ENCODE assay signal across 20 cellular contexts in the genomic region with DNA sequence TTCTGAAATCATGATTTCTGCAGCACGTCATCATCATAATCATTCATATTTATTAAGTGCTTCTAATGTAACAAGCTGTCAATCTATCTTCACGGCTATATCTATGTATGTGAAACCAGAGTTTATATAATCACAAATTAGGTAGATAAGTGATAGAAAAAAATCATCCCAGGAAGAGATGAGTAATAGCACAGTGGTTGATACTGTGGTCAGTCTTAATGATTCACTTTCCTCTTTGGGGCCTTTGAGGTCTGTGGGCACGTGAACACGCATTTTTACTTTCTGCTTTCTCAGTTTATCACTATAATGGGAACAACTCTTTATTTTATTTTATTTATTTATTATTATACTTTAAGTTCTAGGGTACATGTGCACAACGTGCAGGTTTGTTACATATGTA.
DNase-seq lines count a peak whose midpoint lies in the region; ATAC-seq and TF ChIP-seq lines count a peak whose summit lies in the region.
"Had no signal": no experiment of that assay in that cellular context is flagged by ENCODE, and none has a peak within 500 bp of the region (broad histone marks: within the 10 kb centered on the region; RNA-seq: fewer than 3 reads in every experiment).

No MANE protein-coding gene starts in this region.

- no peak overlapping the region for H4K8ac ChIP-seq in IMR-90 (ENCODE audit: low read depth in 2 of 2, low read length in 2 of 2)

- no peak overlapping the region for H3K23ac ChIP-seq in IMR-90 (ENCODE audit: low read depth, low read length)

- H4K20me1 ChIP-seq in IMR-90 (ENCODE audit: insufficient read depth, low read length) = no peaks in the 10 kb centered on the region

- H3K56ac ChIP-seq in IMR-90 (ENCODE audit: extremely low read depth, insufficient read depth, low read length) = no peak overlapping the region

- H3K27me3 ChIP-seq in IMR-90 (ENCODE audit: control insufficient read depth, insufficient read depth, low read length) (no peaks in the 10 kb centered on the region), foreskin keratinocyte (peaks cover 77% of the 10 kb centered on the region)
- H3K27me3 ChIP-seq: brain microvascular endothelial cell, hepatocyte, stomach, upper lobe of right lung had no signal

- POLR2A ChIA-PET in IMR-90 (lab: Charles Lee; ENCODE audit: unreplicated experiment) = no interaction called here

- WGBS in IMR-90 (ENCODE audit: extremely low coverage in 2 of 2, insufficient read length in 1 of 2), 2 experiments = no CpG with 5 or more reads among the region's 5 CpGs

- no peak overlapping the region for H3K4ac ChIP-seq in IMR-90 (ENCODE audit: low read depth, low read length)

- in situ Hi-C loops in ACHN (cut with HindIII; ENCODE audit: low pct_ligation_motif_present, low pct_unique_long_range_greater_than_20kb, low sequenced_read_pairs) = no loop called here
- in situ Hi-C loops in IMR-90 (cut with MboI; ENCODE audit: low sequenced_read_pairs) = no loop called here

- H3K9me3 ChIP-seq in IMR-90 (ENCODE audit: control insufficient read depth, insufficient read depth, low read length) = no peaks in the 10 kb centered on the region
- H3K9me3 ChIP-seq: stomach, upper lobe of right lung had no signal

- H3K9ac ChIP-seq in IMR-90 (ENCODE audit: low read depth, low read length) = no peak overlapping the region

- ATAC-seq in IMR-90 (ENCODE audit: low read depth) (no peak), foreskin keratinocyte (peak; percentile 93), GM19035 (IDR thresholded peaks at IDR 0.05; ENCODE audit: unreplicated experiment) (no peak), HG02981 (IDR thresholded peaks at IDR 0.05; ENCODE audit: unreplicated experiment) (no peak)
- ATAC-seq: left colon, Panc1, upper lobe of right lung had no signal

- H3K27ac ChIP-seq in IMR-90 (ENCODE audit: insufficient read depth, low read length) = no peak overlapping the region
- no peak overlapping the region for H3K27ac ChIP-seq in foreskin keratinocyte
- no peak overlapping the region for H3K27ac ChIP-seq in substantia nigra (ENCODE audit: low read depth, low read length, poor library complexity, severe bottlenecking)
- H3K27ac ChIP-seq: brain microvascular endothelial cell, hepatocyte, stomach, upper lobe of right lung had no signal

- H2BK120ac ChIP-seq in IMR-90 (ENCODE audit: low read depth, low read length) = no peak overlapping the region

- no peak overlapping the region for H2BK20ac ChIP-seq in IMR-90 (ENCODE audit: low read depth, low read length)

- no peak overlapping the region for H2AK5ac ChIP-seq in IMR-90 (ENCODE audit: low read depth, low read length)

- no peak overlapping the region for H4K91ac ChIP-seq in IMR-90 (ENCODE audit: insufficient read depth, low read depth, low read length)

- no peak overlapping the region for H2AFZ ChIP-seq in IMR-90 (replicated peaks; ENCODE audit: low read length, poor library complexity)
- H2AFZ ChIP-seq: hepatocyte had no signal

- H3K14ac ChIP-seq in IMR-90 (replicated peaks; ENCODE audit: low read depth, low read length) = no peak overlapping the region

- DNase-seq in ACHN = peak; percentile 36
- no peak for DNase-seq in IMR-90
- DNase-seq in amniotic epithelial cell (ENCODE audit: low read depth) = peak; percentile 61
- peak in 1 of 2 donors; percentile 56 for DNase-seq in foreskin keratinocyte
- DNase-seq in substantia nigra (lab: John Stamatoyannopoulos, UW) = no peak
- DNase-seq in hippocampal formation (lab: John Stamatoyannopoulos, UW) = no peak
- DNase-seq: activated naive CD4-positive, alpha-beta T cell treated with anti-CD3 and anti-CD28 coated beads, Interleukin-2, amount 10 ng/mL, durations not matched to agents 7 days and 5 days; activated T-cell treated with anti-CD3 and anti-CD28 coated beads for 4 hours; brain microvascular endothelial cell; dermis blood vessel endothelial cell; EL; left colon; NCI-H748 treated with DMSO at 0.1 percent for 48 hours; stimulated activated CD4-positive, alpha-beta T cell treated with anti-CD3 and anti-CD28 coated beads, Interleukin-1b, Interleukin-23, amount 100 ng/mL, for 48 hours; stomach; upper lobe of right lung had no signal

- H3K4me2 ChIP-seq in IMR-90 (ENCODE audit: low read depth, low read length) = no peak overlapping the region
- H3K4me2 ChIP-seq: hepatocyte had no signal

- TF ChIP-seq RAD21 in IMR-90 (IDR thresholded peaks at IDR 0.05; ENCODE audit: low read length) = no peak

- intact Hi-C loops in IMR-90 (cut with micrococcal nuclease) = no loop called here

- H2BK5ac ChIP-seq in IMR-90 (ENCODE audit: low read depth, low read length, poor library complexity, severe bottlenecking) = no peak overlapping the region

- no peak overlapping the region for H3K4me3 ChIP-seq in IMR-90 (ENCODE audit: insufficient read depth, low read depth, low read length)
- H3K4me3 ChIP-seq: hepatocyte, stomach, upper lobe of right lung had no signal

- H4K5ac ChIP-seq in IMR-90 (ENCODE audit: low read depth, low read length) = no peak overlapping the region

- no peaks in the 10 kb centered on the region for H3K36me3 ChIP-seq in IMR-90 (ENCODE audit: control insufficient read depth, insufficient read depth, low read length)
- H3K36me3 ChIP-seq: brain microvascular endothelial cell, stomach, upper lobe of right lung had no signal

- H3K79me1 ChIP-seq in IMR-90 (ENCODE audit: low read depth in 1 of 2, low read length in 2 of 2) = no peaks in the 10 kb centered on the region

- no peak overlapping the region for H2BK15ac ChIP-seq in IMR-90 (ENCODE audit: low read depth, low read length)

- H3K4me1 ChIP-seq in IMR-90 (ENCODE audit: control insufficient read depth, insufficient read depth, low read length) = no peaks in the 10 kb centered on the region
- H3K4me1 ChIP-seq in foreskin keratinocyte = no peaks in the 10 kb centered on the region
- H3K4me1 ChIP-seq: upper lobe of right lung had no signal

- TF ChIP-seq CTCF in IMR-90 (conservative IDR thresholded peaks at IDR 0.05; ENCODE audit: low read depth, low read length) = no peak
- no peak for TF ChIP-seq CTCF in foreskin keratinocyte (conservative IDR thresholded peaks at IDR 0.05)

- no peak overlapping the region for H2AK9ac ChIP-seq in IMR-90 (replicated peaks; ENCODE audit: low read depth, low read length, poor library complexity)

- dilution Hi-C loops in IMR-90 (cut with HindIII; ENCODE audit: low sequenced_read_pairs, unreplicated experiment) = no loop called here

- no peaks in the 10 kb centered on the region for H3K9me1 ChIP-seq in IMR-90 (ENCODE audit: insufficient read depth, low read length)

- H3K18ac ChIP-seq in IMR-90 (ENCODE audit: low read depth, low read length) = no peak overlapping the region

- BruUV-seq in IMR-90 (replicated peaks; lab: Mats Ljungman, UMichigan) = no TSS peak

- CTCF ChIA-PET in IMR-90 (lab: Yijun Ruan, JAX) = no interaction called here

- TF ChIP-seq POLR2A in IMR-90 (IDR thresholded peaks at IDR 0.05; ENCODE audit: low read depth, low read length) = no peak

TF ChIP-seq in IMR-90, 13 proteins besides CTCF, POLR2A, EP300 and RAD21:
- 0 out of 2 replicates have a peak, but pooled peaks have one; percentile 18 for TF ChIP-seq BHLHE40 (IDR thresholded peaks at IDR 0.05; ENCODE audit: low read depth, low read length)
- no peak for TF ChIP-seq NFE2L2 (IDR thresholded peaks at IDR 0.05; ENCODE audit: low read depth, low read length)
TF ChIP-seq in IMR-90: peak in this region for 1.

Comparison
In these comparisons a context has a peak if more than half of its experiments do, and no peak if none do; other contexts are left out.
1. DNase-seq: peak in ACHN (single experiment) and amniotic epithelial cell (single experiment); none in IMR-90 (single experiment), substantia nigra (0 of 49) and hippocampal formation (0 of 2).